In genomic region chr14:103514596-103515421, GRCh38 we compare ENCODE assay signal across 19 cellular contexts. TPM values are rescaled to one million over a fixed set of nuclear protein-coding genes. Genes with fewer than 3 reads are reported as not detected.
DNase-seq lines count a peak whose midpoint lies in the region; ATAC-seq and TF ChIP-seq lines count a peak whose summit lies in the region.
"Had no signal": no experiment of that assay in that cellular context is flagged by ENCODE, and none has a peak within 500 bp of the region (broad histone marks: within the 10 kb centered on the region; RNA-seq: fewer than 3 reads in every experiment).

No MANE protein-coding gene starts in this region.

- no peak overlapping the region for H3K4ac ChIP-seq in neuronal stem cell (ENCODE audit: low read length)

- H3K14ac ChIP-seq in neuronal stem cell (ENCODE audit: low read length), result no peak overlapping the region

- H4K8ac ChIP-seq in neuronal stem cell (ENCODE audit: low read depth, low read length), result peak overlapping the region; percentile 73

- no peak overlapping the region for H2AFZ ChIP-seq in neuronal stem cell (ENCODE audit: low read length)

- H3K79me1 ChIP-seq in neuronal stem cell (ENCODE audit: low read depth, low read length), result no peaks in the 10 kb centered on the region

- H3K36me3 ChIP-seq in neuronal stem cell (replicated peaks in 1 of 2; ENCODE audit: control insufficient read depth in 2 of 2, insufficient read depth in 2 of 2, low read length in 2 of 2), result peaks cover 14 to 45% of the 10 kb centered on the region in 2 donors

- H2AK5ac ChIP-seq in neuronal stem cell (ENCODE audit: low read depth, low read length), result peak overlapping the region; percentile 6

- H3K9ac ChIP-seq in neuronal stem cell (ENCODE audit: low read depth, low read length, poor library complexity), result peak overlapping the region; percentile 66

- no peak for DNase-seq in Calu3
- peak; percentile 57 for DNase-seq in DMS79 treated with DMSO at 0.1 percent for 48 hours (lab: John Stamatoyannopoulos, UW)
- peak in 3 of 10 donors; percentile 33 to 41 (median 38) for DNase-seq in dorsolateral prefrontal cortex
- no peak for DNase-seq in neuronal stem cell (ENCODE audit: low spot score)
- no peak for DNase-seq in stimulated activated CD4-positive, alpha-beta T cell treated with anti-CD3 and anti-CD28 coated beads, Interleukin-4, amount 100 ng/mL, for 1 hour
- no peak for DNase-seq in NCI-H1436 treated with DMSO at 0.1 percent for 48 hours (lab: John Stamatoyannopoulos, UW)
- DNase-seq: activated B cell treated with CpG ODN at 0.5 μM for 24 hours; AML-193; central memory CD4-positive, alpha-beta T cell; GDM1; KG1; NCI-H2029 treated with DMSO at 0.1 percent for 48 hours; NCI-H524 treated with DMSO at 0.1 percent for 48 hours; nucleus accumbens; stimulated activated CD4-positive, alpha-beta T cell treated with anti-CD3 and anti-CD28 coated beads, Interleukin-2, amount 100 ng/mL, for 48 hours; T-helper 17 cell had no signal

- H2BK15ac ChIP-seq in neuronal stem cell (ENCODE audit: low read length), result no peak overlapping the region

- H3K4me2 ChIP-seq in neuronal stem cell (ENCODE audit: insufficient read depth, low read length, poor library complexity, severe bottlenecking), result no peak overlapping the region

- peaks cover 63% of the 10 kb centered on the region for H3K36me3 Mint-ChIP-seq in Calu3 (ENCODE audit: insufficient read depth, unreplicated experiment)

- H3K4me1 ChIP-seq in neuronal stem cell (ENCODE audit: control insufficient read depth in 2 of 2, insufficient read depth in 1 of 2, low read depth in 1 of 2, low read length in 2 of 2), result peaks cover 15 to 32% of the 10 kb centered on the region in 2 donors

- H3K4me3 Mint-ChIP-seq in Calu3 (ENCODE audit: low read depth, unreplicated experiment), result no peak overlapping the region
- H3K4me3 Mint-ChIP-seq: activated B cell treated with CpG ODN at 0.5 μM for 24 hours; activated T-helper 1 cell treated with anti-CD3 and anti-CD28 coated beads, Interleukin-12 subunit alpha, Interleukin-12 subunit beta, Interleukin-2, Interleukin-4 antibody, amounts not matched to agents 30 ng/mL and 10 ng/mL and 1 ng/mL, durations not matched to agents 14 hours and 24 hours and 36 hours; T-helper 17 cell had no signal

- CTCF ChIA-PET in Calu3 (lab: Charles Lee), result no interaction called here

- H3K27me3 ChIP-seq in dorsolateral prefrontal cortex, result no peaks in the 10 kb centered on the region
- no peaks in the 10 kb centered on the region for H3K27me3 ChIP-seq in neuronal stem cell (ENCODE audit: control insufficient read depth in 3 of 3, insufficient read depth in 3 of 3, low read depth in 1 of 3, low read length in 3 of 3)
- H3K27me3 ChIP-seq: adrenal gland had no signal

- WGBS in neuronal stem cell (ENCODE audit: extremely low coverage in 2 of 2, insufficient read length in 2 of 2, insufficient replicate concordance in 1 of 2), 2 donors, result no CpG with 5 or more reads among the region's 18 CpGs

- TF ChIP-seq CTCF in Calu3 (IDR thresholded peaks at IDR 0.05; ENCODE audit: unreplicated experiment), result no peak
- TF ChIP-seq CTCF in dorsolateral prefrontal cortex (IDR thresholded peaks at IDR 0.05 in 54 of 56, conservative IDR thresholded peaks at IDR 0.05 in 2 of 56; ENCODE audit: low read depth in 1 of 56, partially characterized antibody in 56 of 56), result no peak

- no peak overlapping the region for H4K91ac ChIP-seq in neuronal stem cell (ENCODE audit: low read depth, low read length, poor library complexity)

- H3K27me3 Mint-ChIP-seq in Calu3 (ENCODE audit: unreplicated experiment), result no peaks in the 10 kb centered on the region
- H3K27me3 Mint-ChIP-seq: activated B cell treated with CpG ODN at 0.5 μM for 24 hours, T-helper 17 cell had no signal

- intact Hi-C loops in Calu3 (cut with micrococcal nuclease; ENCODE audit: unreplicated experiment) (no loop called here), dorsolateral prefrontal cortex (cut with DNase I) (no loop called here)

- H2BK12ac ChIP-seq in neuronal stem cell (ENCODE audit: low read length), result no peak overlapping the region

- peak overlapping the region; percentile 58 for H3K27ac Mint-ChIP-seq in Calu3 (ENCODE audit: unreplicated experiment)
- H3K27ac Mint-ChIP-seq: activated B cell treated with CpG ODN at 0.5 μM for 24 hours; activated T-helper 1 cell treated with anti-CD3 and anti-CD28 coated beads, Interleukin-12 subunit alpha, Interleukin-12 subunit beta, Interleukin-2, Interleukin-4 antibody, amounts not matched to agents 30 ng/mL and 10 ng/mL and 1 ng/mL, durations not matched to agents 14 hours and 24 hours and 36 hours; T-helper 17 cell had no signal

- no peak overlapping the region for H2BK120ac ChIP-seq in neuronal stem cell (ENCODE audit: low read depth, low read length)

- H3K23ac ChIP-seq in neuronal stem cell (ENCODE audit: low read depth, low read length, poor library complexity), result peak overlapping the region; percentile 81

- H3K27ac ChIP-seq in dorsolateral prefrontal cortex, result peak overlapping the region in 49 of 59 donors; percentile 16 to 97 (median 93)
- no peak overlapping the region for H3K27ac ChIP-seq in neuronal stem cell (replicated peaks; ENCODE audit: low read length)
- H3K27ac ChIP-seq: adrenal gland had no signal

- H3K4me1 Mint-ChIP-seq in Calu3 (ENCODE audit: low read depth, unreplicated experiment), result peaks cover 5% of the 10 kb centered on the region

- H2BK5ac ChIP-seq in neuronal stem cell (ENCODE audit: low read length), result peak overlapping the region; percentile 6

- no peaks in the 10 kb centered on the region for H3K9me3 ChIP-seq in neuronal stem cell (replicated peaks in 1 of 2; ENCODE audit: control insufficient read depth in 2 of 2, insufficient read depth in 1 of 2, low read depth in 1 of 2, low read length in 2 of 2)
- H3K9me3 ChIP-seq: adrenal gland had no signal

- H3K9me3 Mint-ChIP-seq in Calu3 (ENCODE audit: low read depth, unreplicated experiment), result no peaks in the 10 kb centered on the region
- H3K9me3 Mint-ChIP-seq: activated B cell treated with CpG ODN at 0.5 μM for 24 hours; activated T-helper 1 cell treated with anti-CD3 and anti-CD28 coated beads, Interleukin-12 subunit alpha, Interleukin-12 subunit beta, Interleukin-2, Interleukin-4 antibody, amounts not matched to agents 30 ng/mL and 10 ng/mL and 1 ng/mL, durations not matched to agents 14 hours and 24 hours and 36 hours had no signal

- no peak for ATAC-seq in GM18870 (IDR thresholded peaks at IDR 0.05; ENCODE audit: unreplicated experiment)
- ATAC-seq: T-helper 17 cell had no signal

- no peak overlapping the region for H3K4me3 ChIP-seq in dorsolateral prefrontal cortex
- no peak overlapping the region for H3K4me3 ChIP-seq in neuronal stem cell (ENCODE audit: low read length in 2 of 2)
- H3K4me3 ChIP-seq: adrenal gland had no signal

- no TSS peak for BruUV-seq in Calu3 (replicated peaks; lab: Mats Ljungman, UMichigan)

- peak overlapping the region; percentile 41 for H3K18ac ChIP-seq in neuronal stem cell (ENCODE audit: low read length)

RNA-seq across cellular contexts. Expression of gene CKB, which starts 7.8 kb away (rescaled TPM):
- 27.0 and 28.2 TPM in 2 replicates for total RNA-seq in Calu3 (2022)
- 1,000 to 10,000 TPM; 1,109 to 2,418 (median 1,592) TPM for total RNA-seq in dorsolateral prefrontal cortex
- 418 TPM for polyA plus RNA-seq in neuronal stem cell (2013, experiment 1 of 2)
- polyA plus RNA-seq in neuronal stem cell (2013, experiment 2 of 2), result 412 TPM

RNA-seq across cellular contexts. Expression of gene TRMT61A, which starts 14.2 kb away (rescaled TPM):
- total RNA-seq in Calu3 (2022) (25.9 and 28.0 TPM in 2 replicates), dorsolateral prefrontal cortex (10 to 100 TPM in 119 of 120 experiments, 1 to 10 TPM in 1; 9.8 to 20.3 (median 14.3) TPM)
- 2.1 TPM for polyA plus RNA-seq in neuronal stem cell (2013, experiment 1 of 2)
- 2.2 TPM for polyA plus RNA-seq in neuronal stem cell (2013, experiment 2 of 2)

RNA-seq across cellular contexts. Expression of gene BAG5, which starts 47.6 kb away (rescaled TPM):
- total RNA-seq in Calu3 (2022), result 36.5 and 38.4 TPM in 2 replicates
- 10 to 100 TPM; 25.3 to 45.6 (median 35.3) TPM for total RNA-seq in dorsolateral prefrontal cortex
- polyA plus RNA-seq in neuronal stem cell (2013, experiment 1 of 2), result 11.7 TPM
- 11.8 TPM for polyA plus RNA-seq in neuronal stem cell (2013, experiment 2 of 2)

RNA-seq across cellular contexts. Expression of gene COA8, which starts 48.0 kb away (rescaled TPM):
- total RNA-seq in Calu3 (2022) (29.1 and 37.2 TPM in 2 replicates), dorsolateral prefrontal cortex (10 to 100 TPM; 21.7 to 47.0 (median 35.6) TPM)
- 45.8 TPM for polyA plus RNA-seq in neuronal stem cell (2013, experiment 1 of 2)
- 47.5 TPM for polyA plus RNA-seq in neuronal stem cell (2013, experiment 2 of 2)

Comparison
In these comparisons a context has a peak if more than half of its experiments do, and no peak if none do; other contexts are left out.
1. RNA of gene CKB, which starts 7.8 kb away (total RNA-seq): 1,109 to 2,418 TPM in dorsolateral prefrontal cortex; 27.0 to 28.2 TPM in Calu3; every median in the first group is over 10 times any median in the second.